In the genomic region with DNA sequence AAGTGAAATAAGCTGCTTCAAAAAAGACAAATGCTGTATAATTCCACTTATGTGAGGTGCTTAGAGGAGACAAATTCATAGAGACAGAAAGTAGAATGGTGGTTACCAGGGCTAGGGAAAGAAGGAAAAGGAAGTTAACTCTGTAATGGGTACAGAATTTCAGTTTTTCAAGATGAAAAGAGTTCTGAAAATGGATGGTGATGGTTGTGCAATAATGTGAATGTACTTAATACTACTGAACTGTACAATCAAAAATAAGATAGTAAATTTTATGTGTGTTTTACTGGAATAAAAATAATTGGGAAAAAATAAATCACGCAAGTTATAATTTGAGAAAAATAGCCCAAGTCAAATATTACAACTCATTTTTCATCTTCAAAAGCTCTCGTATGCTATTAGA, we compare ENCODE assay signal across 12 cellular contexts. TPM values are rescaled to one million over a fixed set of nuclear protein-coding genes. Genes with fewer than 3 reads are reported as not detected.
DNase-seq lines count a peak whose midpoint lies in the region; ATAC-seq, FAIRE-seq and TF ChIP-seq lines count a peak whose summit lies in the region.
"Had no signal": no experiment of that assay in that cellular context is flagged by ENCODE, and none has a peak within 500 bp of the region (broad histone marks: within the 10 kb centered on the region; RNA-seq: fewer than 3 reads in every experiment).

No MANE protein-coding gene starts in this region.

- H4K91ac ChIP-seq in H1 (replicated peaks; ENCODE audit: insufficient read length, low read length) = no peak overlapping the region

- TF ChIP-seq CTCF in Peyer's patch (IDR thresholded peaks at IDR 0.05) = no peak
- TF ChIP-seq CTCF in H1 (IDR thresholded peaks at IDR 0.05; ENCODE audit: control extremely low read depth in 1 of 3, insufficient read depth in 1 of 3, low read depth in 1 of 3, low read length in 3 of 3) = no peak
- no peak for TF ChIP-seq CTCF in thyroid gland (IDR thresholded peaks at IDR 0.05)
- no peak for TF ChIP-seq CTCF in nephron progenitor cell (IDR thresholded peaks at IDR 0.05)

- H3K79me1 ChIP-seq in H1 (ENCODE audit: low read depth, low read length) = no peaks in the 10 kb centered on the region

- no peak for FAIRE-seq in H1 (lab: Jason Lieb, UNC)

- intact Hi-C loops in thyroid gland (cut with DNase I) = no loop called here

- H3K9ac ChIP-seq in H1 (replicated peaks in 1 of 4; ENCODE audit: extremely low read depth in 1 of 4, low read depth in 3 of 4, low read length in 3 of 4) = no peak overlapping the region

- H3K4me1 Mint-ChIP-seq in activated T-cell treated with anti-CD3 and anti-CD28 coated beads, Interleukin-2, amount 50 U/mL, for 72 hours (ENCODE audit: low read depth) = peaks cover 98% of the 10 kb centered on the region
- H3K4me1 Mint-ChIP-seq in nephron progenitor cell = peaks cover 6% of the 10 kb centered on the region

- no peak overlapping the region for H3K14ac ChIP-seq in H1 (ENCODE audit: insufficient read length)

- H3K27me3 Mint-ChIP-seq in activated T-cell treated with anti-CD3 and anti-CD28 coated beads, Interleukin-2, amount 50 U/mL, for 72 hours (ENCODE audit: low read depth) = no peaks in the 10 kb centered on the region
- H3K27me3 Mint-ChIP-seq in nephron progenitor cell (ENCODE audit: low read depth, poor library complexity) = peaks cover 3% of the 10 kb centered on the region

- H3K79me2 ChIP-seq in H1 (ENCODE audit: control insufficient read depth in 1 of 2, insufficient read depth in 2 of 2, low read length in 2 of 2) = no peaks in the 10 kb centered on the region

- 90% methylated on average over 2 of the region's 2 CpGs; no CpG with 5 or more reads in 1 of the 2 experiments for WGBS in H1 (ENCODE audit: extremely low coverage in 1 of 2, insufficient coverage in 1 of 2, insufficient read length in 1 of 2, insufficient replicate concordance in 2 of 2, low coverage in 1 of 2, low lambda C conversion rate in 2 of 2, missing lambda C conversion rate in 1 of 2), 2 experiments
- 88 to 92% methylated on average over 2 of the region's 2 CpGs for WGBS in thyroid gland, 2 donors

- peaks cover 0 to 27% (median 9%) of the 10 kb centered on the region in 4 donors for H3K4me1 ChIP-seq in Peyer's patch
- peaks cover 1 to 9% (median 6%) of the 10 kb centered on the region in 4 experiments; a peak in 4 of 7 replicates for H3K4me1 ChIP-seq in H1 (replicated peaks in 1 of 4; ENCODE audit: control insufficient read depth in 3 of 4, insufficient read depth in 4 of 4, low read length in 3 of 4)
- H3K4me1 ChIP-seq in thyroid gland = peaks cover 17 to 33% of the 10 kb centered on the region in 2 donors

- no peak overlapping the region for H2AK5ac ChIP-seq in H1 (ENCODE audit: low read depth, low read length)

- H3K27ac ChIP-seq in Peyer's patch (peak overlapping the region; percentile 5 to 75 (median 12)), H1 (ENCODE audit: low read depth, low read length) (no peak overlapping the region), thyroid gland (peak overlapping the region in 2 of 3 donors; percentile 5 to 13)
- H3K27ac ChIP-seq: VCaP had no signal

- H4K8ac ChIP-seq in H1 (ENCODE audit: extremely low read depth, insufficient read depth, low read length) = no peak overlapping the region

- H3K27me3 ChIP-seq in Peyer's patch (no peaks in the 10 kb centered on the region), H1 (replicated peaks in 1 of 4; ENCODE audit: control insufficient read depth in 3 of 4, extremely low read depth in 1 of 4, insufficient read depth in 3 of 4, low read length in 3 of 4) (no peaks in the 10 kb centered on the region), thyroid gland (no peaks in the 10 kb centered on the region)

- H3K23ac ChIP-seq in H1 (ENCODE audit: insufficient read length) = no peak overlapping the region

- no peak overlapping the region for H2BK5ac ChIP-seq in H1 (ENCODE audit: low read depth, low read length)

- CTCF ChIA-PET in H1 (lab: Charles Lee; ENCODE audit: partially characterized antibody) = interaction anchor here (1.1 to 1.9 kb wide), 2 partner anchors 10 to 53 kb away, joined by 4 to 7 read pairs; no protein-coding TSS in a partner anchor

- no peak for ATAC-seq in activated T-cell treated with anti-CD3 and anti-CD28 coated beads, Interleukin-2, amount 50 U/mL, for 72 hours (replicated peaks in 1 of 2)
- no peak for ATAC-seq in GM19467 (IDR thresholded peaks at IDR 0.05; ENCODE audit: unreplicated experiment)

- H3K4me3 Mint-ChIP-seq in activated T-cell treated with anti-CD3 and anti-CD28 coated beads, Interleukin-2, amount 50 U/mL, for 72 hours = peak overlapping the region; percentile 51 to 78
- H3K4me3 Mint-ChIP-seq in nephron progenitor cell = no peak overlapping the region

- no peak for TF ChIP-seq RAD21 in H1 (IDR thresholded peaks at IDR 0.05 in 1 of 2, conservative IDR thresholded peaks at IDR 0.05 in 1 of 2; ENCODE audit: low read depth in 2 of 2, low read length in 2 of 2)

- H3K36me3 ChIP-seq in Peyer's patch (no peaks in the 10 kb centered on the region), H1 (ENCODE audit: control insufficient read depth in 2 of 4, insufficient read depth in 4 of 4, low read length in 3 of 4) (no peaks in the 10 kb centered on the region), thyroid gland (no peaks in the 10 kb centered on the region)

- H3K56ac ChIP-seq in H1 (replicated peaks; ENCODE audit: insufficient read length, low read depth, low read length) = no peak overlapping the region

- POLR2A ChIA-PET in H1 (lab: Charles Lee; ENCODE audit: partially characterized antibody) = no interaction called here

- peaks cover 7 to 15% of the 10 kb centered on the region in 2 donors for H3K36me3 Mint-ChIP-seq in activated T-cell treated with anti-CD3 and anti-CD28 coated beads, Interleukin-2, amount 50 U/mL, for 72 hours (ENCODE audit: insufficient read depth in 2 of 2)
- peaks cover under 1% of the 10 kb centered on the region for H3K36me3 Mint-ChIP-seq in nephron progenitor cell (ENCODE audit: low read depth)

- no peak overlapping the region for H2AFZ ChIP-seq in H1 (ENCODE audit: low read length)

- H3K4me3 ChIP-seq in Peyer's patch (no peak overlapping the region), H1 (ENCODE audit: extremely low read depth in 1 of 4, insufficient read depth in 2 of 4, low read depth in 3 of 4, low read length in 4 of 4) (no peak overlapping the region), thyroid gland (replicated peaks in 1 of 3) (no peak overlapping the region)

- no peak overlapping the region for H3K4me2 ChIP-seq in H1 (ENCODE audit: insufficient read depth in 1 of 2, low read depth in 2 of 2, low read length in 2 of 2)

- no peak overlapping the region for H2BK12ac ChIP-seq in H1 (ENCODE audit: low read depth, low read length)

- H4K20me1 ChIP-seq in H1 (replicated peaks in 1 of 2; ENCODE audit: control insufficient read depth in 1 of 2, insufficient read depth in 2 of 2, low read length in 2 of 2) = no peaks in the 10 kb centered on the region

- no peak overlapping the region for H2BK120ac ChIP-seq in H1 (replicated peaks; ENCODE audit: low read depth, low read length)

- H3K4ac ChIP-seq in H1 (replicated peaks; ENCODE audit: insufficient read length, low read depth, low read length) = no peak overlapping the region

- H4K5ac ChIP-seq in H1 (ENCODE audit: insufficient read length, low read depth, low read length) = no peak overlapping the region

- TF ChIP-seq POLR2A in Peyer's patch (IDR thresholded peaks at IDR 0.05) (no peak), H1 (IDR thresholded peaks at IDR 0.05; ENCODE audit: control extremely low read depth in 1 of 2, low read depth in 2 of 2, low read length in 2 of 2) (no peak), thyroid gland (IDR thresholded peaks at IDR 0.05) (no peak)

- H3K27ac Mint-ChIP-seq in activated T-cell treated with anti-CD3 and anti-CD28 coated beads, Interleukin-2, amount 50 U/mL, for 72 hours = peak overlapping the region; percentile 82
- H3K27ac Mint-ChIP-seq in nephron progenitor cell = no peak overlapping the region

- H2BK20ac ChIP-seq in H1 (ENCODE audit: low read length) = no peak overlapping the region

- peaks cover 0 to 4% of the 10 kb centered on the region in 2 donors for H3K9me3 Mint-ChIP-seq in activated T-cell treated with anti-CD3 and anti-CD28 coated beads, Interleukin-2, amount 50 U/mL, for 72 hours
- H3K9me3 Mint-ChIP-seq in nephron progenitor cell = peaks cover under 1% of the 10 kb centered on the region

- no peaks in the 10 kb centered on the region for H3K9me3 ChIP-seq in Peyer's patch
- no peaks in the 10 kb centered on the region for H3K9me3 ChIP-seq in H1 (ENCODE audit: insufficient read depth in 2 of 2, low read depth in 1 of 2, low read length in 1 of 2)
- H3K9me3 ChIP-seq in thyroid gland = no peaks in the 10 kb centered on the region

- DNase-seq in activated T-cell treated with anti-CD3 and anti-CD28 coated beads, Interleukin-2, amount 50 U/mL, for 72 hours = no peak
- DNase-seq in activated T-cell treated with anti-CD3 and anti-CD28 coated beads, Interleukin-2, amount 50 U/mL, for 1 hour = no peak
- DNase-seq in Peyer's patch (no peak), H1 (ENCODE audit: low read depth in 1 of 2, low spot score in 2 of 2) (no peak), thyroid gland (no peak), nephron progenitor cell (no peak), DMS153 (lab: John Stamatoyannopoulos, UW) (no peak)
- DNase-seq: DMS79 treated with DMSO at 0.1 percent for 48 hours, NCI-H1417, NCI-H510A treated with DMSO at 0.1 percent for 48 hours had no signal

- TF ChIP-seq EP300 in H1 (IDR thresholded peaks at IDR 0.05; ENCODE audit: borderline replicate concordance in 1 of 2, low read depth in 2 of 2, low read length in 2 of 2) = no peak

- no peaks in the 10 kb centered on the region for H3K23me2 ChIP-seq in H1 (ENCODE audit: low read depth, low read length)

- H2BK15ac ChIP-seq in H1 (ENCODE audit: low read length) = no peak overlapping the region

- H3K18ac ChIP-seq in H1 (ENCODE audit: extremely low read depth, low read length) = no peak overlapping the region

TF ChIP-seq in H1, 55 proteins besides CTCF, POLR2A, EP300 and RAD21 (continues in another document):
- TF ChIP-seq POU5F1 (IDR thresholded peaks at IDR 0.05; ENCODE audit: low read depth, low read length) = no peak
- no peak for TF ChIP-seq GABPA (IDR thresholded peaks at IDR 0.05; ENCODE audit: borderline replicate concordance, insufficient read depth, low read length)

RNA-seq across cellular contexts. Expression of a gene that starts 27.5 kb away (rescaled TPM):
- total RNA-seq in activated T-cell treated with anti-CD3 and anti-CD28 coated beads, Interleukin-2, amount 50 U/mL, for 72 hours = 10 to 100 TPM; 38.3 to 49.5 TPM
- 10 to 100 TPM in 2 of 4 donors, 1 to 10 TPM in 2; 4.9 to 82.5 (median 8.7) TPM for total RNA-seq in Peyer's patch
- 0.42 and 1.2 TPM in 2 replicates for total RNA-seq in H1 (2021; fragmentation: NEBNext Ultra II Directional; extraction: Animal tissue kit (Norgen Biotek cat#: 25700))
- polyA plus RNA-seq in H1 (2011; rRNA removed) = 1.00 and 2.4 TPM in 2 replicates
- 2.1 TPM for polyA plus RNA-seq in H1 (2011; cell fraction: cytosol; rRNA removed)
- polyA plus RNA-seq in H1 (2011; cell fraction: nucleus; rRNA removed) = 2.7 TPM
- 0.89 to 1.3 TPM (median 1.00 TPM) in 4 replicates for polyA plus RNA-seq in H1 (2012, experiment 1 of 2)
- 0.51 TPM for polyA plus RNA-seq in H1 (2012, experiment 2 of 2)
- polyA plus RNA-seq in H1 (2013, experiment 1 of 2) = 0.87 TPM
- 0.94 TPM for polyA plus RNA-seq in H1 (2013, experiment 2 of 2)
- 1.3 and 5.8 TPM in 2 replicates for polyA minus RNA-seq in H1 (2011; rRNA and poly(A)+ RNA removed)
- not detected for polyA minus RNA-seq in H1 (2011; cell fraction: cytosol; rRNA and poly(A)+ RNA removed)
- polyA minus RNA-seq in H1 (2011; cell fraction: nucleus; rRNA and poly(A)+ RNA removed) = 7.4 TPM
- 10 to 100 TPM in 1 of 4 donors, 1 to 10 TPM in 3; 4.0 to 11.7 (median 6.9) TPM for total RNA-seq in thyroid gland
